Comparison of ENCODE assay signal across 13 cellular contexts in the genomic region with DNA sequence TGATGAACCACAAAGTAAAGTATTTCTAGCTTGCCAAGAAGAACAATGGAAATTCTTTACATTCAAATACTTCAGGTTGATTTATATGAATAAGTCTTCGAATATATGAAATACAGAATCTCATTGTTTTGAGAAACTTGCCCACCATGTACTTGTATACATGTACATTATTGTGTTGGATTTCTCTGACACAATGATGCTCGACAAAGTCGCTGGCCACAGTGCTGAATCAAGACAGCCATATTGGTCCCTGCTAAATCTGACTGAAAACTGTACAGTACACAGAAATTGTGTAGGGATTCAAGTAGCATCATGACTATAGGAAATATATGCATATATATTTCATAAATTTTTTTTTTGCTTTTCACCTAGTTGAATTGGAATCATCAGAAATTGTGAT. TPM values are rescaled to one million over a fixed set of nuclear protein-coding genes. Genes with fewer than 3 reads are reported as not detected.
DNase-seq lines count a peak whose midpoint lies in the region; ATAC-seq and TF ChIP-seq lines count a peak whose summit lies in the region.
"Had no signal": no experiment of that assay in that cellular context is flagged by ENCODE, and none has a peak within 500 bp of the region (broad histone marks: within the 10 kb centered on the region; RNA-seq: fewer than 3 reads in every experiment).

No MANE protein-coding gene starts in this region.

- no peak overlapping the region for H3K27ac ChIP-seq in iPS-18a (ENCODE audit: low read length)
- H3K27ac ChIP-seq in naive thymus-derived CD4-positive, alpha-beta T cell (ENCODE audit: low read depth, low read length) = no peak overlapping the region
- no peak overlapping the region for H3K27ac ChIP-seq in coronary artery
- H3K27ac ChIP-seq: ovary had no signal

- CTCF ChIA-PET in naive thymus-derived CD4-positive, alpha-beta T cell (lab: Charles Lee) = no interaction called here

- H3K27ac Mint-ChIP-seq in naive thymus-derived CD4-positive, alpha-beta T cell = no peak overlapping the region

- no peaks in the 10 kb centered on the region for H3K9me3 ChIP-seq in iPS-18a (ENCODE audit: control insufficient read depth, low read depth, low read length)
- H3K9me3 ChIP-seq in naive thymus-derived CD4-positive, alpha-beta T cell (ENCODE audit: control insufficient read depth in 2 of 3, low read length in 3 of 3) = no peaks in the 10 kb centered on the region

- peaks cover 0 to 11% (median 4%) of the 10 kb centered on the region in 5 donors for H3K36me3 Mint-ChIP-seq in naive thymus-derived CD4-positive, alpha-beta T cell

- H3K4me1 Mint-ChIP-seq in naive thymus-derived CD4-positive, alpha-beta T cell = peaks cover 0 to 16% (median 7%) of the 10 kb centered on the region in 7 donors

- H3K4me3 ChIP-seq in astrocyte of the cerebellum (ENCODE audit: low read depth, low read length) = no peak overlapping the region
- peak overlapping the region; percentile 98 for H3K4me3 ChIP-seq in iPS-18a (ENCODE audit: low read length)
- H3K4me3 ChIP-seq in naive thymus-derived CD4-positive, alpha-beta T cell (ENCODE audit: low read length) = no peak overlapping the region
- H3K4me3 ChIP-seq in coronary artery = no peak overlapping the region
- H3K4me3 ChIP-seq: ovary had no signal

- H3K4me3 Mint-ChIP-seq in naive thymus-derived CD4-positive, alpha-beta T cell = no peak overlapping the region

- no peaks in the 10 kb centered on the region for H3K36me3 ChIP-seq in iPS-18a (ENCODE audit: control insufficient read depth, low read depth, low read length)
- H3K36me3 ChIP-seq in naive thymus-derived CD4-positive, alpha-beta T cell (ENCODE audit: control insufficient read depth in 2 of 3, insufficient read depth in 3 of 3, low read length in 3 of 3) = peaks cover 0 to 3% (median 0%) of the 10 kb centered on the region in 3 experiments
- H3K36me3 ChIP-seq: ovary had no signal

- peaks cover 37 to 51% (median 39%) of the 10 kb centered on the region in 5 donors for H3K27me3 Mint-ChIP-seq in naive thymus-derived CD4-positive, alpha-beta T cell

- H3K9ac ChIP-seq in iPS-18a (ENCODE audit: low read length) = no peak overlapping the region

- peaks cover 32% of the 10 kb centered on the region for H3K4me1 ChIP-seq in iPS-18a (ENCODE audit: control insufficient read depth, low read depth, low read length)
- H3K4me1 ChIP-seq in naive thymus-derived CD4-positive, alpha-beta T cell (ENCODE audit: control insufficient read depth in 2 of 2, insufficient read depth in 2 of 2, low read length in 2 of 2) = no peaks in the 10 kb centered on the region

- H3K9me3 Mint-ChIP-seq in naive thymus-derived CD4-positive, alpha-beta T cell = peaks cover 0 to 29% (median 14%) of the 10 kb centered on the region in 11 donors

- in situ Hi-C loops in astrocyte of the cerebellum (cut with HindIII; ENCODE audit: low sequenced_read_pairs) = loop anchor here (5.0 kb wide), 1 partner anchor 134 kb away; no protein-coding TSS in a partner anchor

- H3K27me3 ChIP-seq in iPS-18a (ENCODE audit: control insufficient read depth, insufficient read depth, low read length) = no peaks in the 10 kb centered on the region
- peaks cover 6 to 25% of the 10 kb centered on the region in 2 donors for H3K27me3 ChIP-seq in naive thymus-derived CD4-positive, alpha-beta T cell (ENCODE audit: control insufficient read depth in 2 of 2, insufficient read depth in 2 of 2, low read length in 2 of 2)
- H3K27me3 ChIP-seq: ovary had no signal

- POLR2A ChIA-PET in naive thymus-derived CD4-positive, alpha-beta T cell (lab: Charles Lee) = no interaction called here

- no peak for ATAC-seq in naive thymus-derived CD4-positive, alpha-beta T cell
- ATAC-seq: left colon had no signal

- intact Hi-C loops in naive thymus-derived CD4-positive, alpha-beta T cell (cut with micrococcal nuclease) = loop anchor here in 1 of 2 donors (2.0 to 5.0 kb wide), 2 partner anchors 75 to 156 kb away; no protein-coding TSS in a partner anchor

- peak; percentile 25 for DNase-seq in ELR (ENCODE audit: low read depth)
- DNase-seq in M059J (ENCODE audit: low read depth) = peak; percentile 38
- peak; percentile 11 for DNase-seq in astrocyte of the cerebellum (ENCODE audit: low read depth)
- no peak for DNase-seq in naive thymus-derived CD4-positive, alpha-beta T cell
- DNase-seq in NCI-H2029 treated with DMSO at 0.1 percent for 48 hours (lab: John Stamatoyannopoulos, UW) = no peak
- DNase-seq in activated CD4-positive, CD25-positive, alpha-beta regulatory T cell treated with anti-CD3 and anti-CD28 coated beads, Interleukin-2, amount 50 U/mL, for 72 hours = no peak
- DNase-seq in coronary artery (ENCODE audit: low spot score) = no peak
- DNase-seq: left colon; NCI-H1417; NK-92 treated with Interleukin-12 subunit alpha and Interleukin-12 subunit beta, amount 100 ng/mL, for 24 hours; ovary had no signal

- no peak for TF ChIP-seq CTCF in astrocyte of the cerebellum (IDR thresholded peaks at IDR 0.05; ENCODE audit: low read depth, low read length, missing control alignments)
- no peak for TF ChIP-seq CTCF in coronary artery (IDR thresholded peaks at IDR 0.05)

RNA-seq across cellular contexts. Expression of a gene that starts 13.1 kb away (rescaled TPM):
- total RNA-seq in M059J (2014; rRNA removed; shearing (Covaris generic)) = 0.07 and 0.27 TPM in 2 replicates
- not detected for total RNA-seq in naive thymus-derived CD4-positive, alpha-beta T cell
- polyA plus RNA-seq in naive thymus-derived CD4-positive, alpha-beta T cell = not detected
- total RNA-seq: left colon; T-helper 2 cell treated with Interferon-gamma antibody and Interleukin-4, amounts not matched to agents 100 ng/mL and 5 ng/mL, for 36 hours had no signal
- polyA plus RNA-seq: ovary had no signal

Comparison
In these comparisons a context has a peak if more than half of its experiments do, and no peak if none do; other contexts are left out.
1. DNase-seq: peak in ELR (single experiment), M059J (single experiment) and astrocyte of the cerebellum (single experiment); none in naive thymus-derived CD4-positive, alpha-beta T cell (0 of 9), NCI-H2029 treated with DMSO at 0.1 percent for 48 hours (single experiment), activated CD4-positive, CD25-positive, alpha-beta regulatory T cell treated with anti-CD3 and anti-CD28 coated beads, Interleukin-2, amount 50 U/mL, for 72 hours (single experiment) and coronary artery (single experiment).